In the genomic region with DNA sequence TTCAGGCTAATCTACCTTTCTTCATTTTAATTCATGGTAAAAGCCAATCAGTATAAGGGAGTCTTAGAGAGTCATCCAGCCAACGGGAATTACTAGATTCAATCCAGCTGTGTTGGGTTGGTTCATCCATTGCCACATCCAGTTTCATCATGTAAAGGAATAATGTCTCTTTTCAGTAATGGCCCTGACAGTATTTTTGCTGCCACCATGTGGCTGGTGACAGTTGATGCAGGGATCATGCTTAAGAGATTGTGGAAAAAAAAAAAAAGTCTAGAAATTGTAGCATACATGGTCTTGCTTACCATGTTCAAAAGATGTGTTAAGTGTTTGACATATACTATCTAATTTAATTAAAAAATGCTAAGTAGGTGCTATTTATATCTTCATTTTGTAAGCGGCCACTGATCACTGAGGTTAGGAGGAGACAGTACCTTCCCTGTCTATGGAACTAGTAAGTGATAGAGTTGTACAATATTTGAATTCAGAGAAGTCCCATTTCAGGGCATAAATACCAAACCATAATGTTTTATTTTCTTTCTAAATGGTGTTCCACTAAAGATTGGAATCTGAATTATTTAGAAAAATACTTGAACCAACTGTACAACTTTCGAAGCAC, we compare ENCODE assay signal across 8 cellular contexts.
DNase-seq lines count a peak whose midpoint lies in the region; ATAC-seq and TF ChIP-seq lines count a peak whose summit lies in the region.

No MANE protein-coding gene starts in this region.

- H3K4me3 ChIP-seq in SK-N-SH (ENCODE audit: low read depth in 2 of 2, low read length in 1 of 2) (no peak overlapping the region), tibial nerve (no peak overlapping the region)

- H3K9me3 ChIP-seq in SK-N-SH = no peaks in the 10 kb centered on the region
- no peaks in the 10 kb centered on the region for H3K9me3 ChIP-seq in tibial nerve

- H3K9me2 ChIP-seq in SK-N-SH = no peaks in the 10 kb centered on the region

- CTCF ChIA-PET in SK-N-SH (lab: Yijun Ruan, JAX) = interaction anchor here (0.7 to 1.7 kb wide), 3 partner anchors 109 to 1073 kb away, joined by 3 to 7 read pairs (median 3); no protein-coding TSS in a partner anchor

- 6% methylated on average over 3 of the region's 3 CpGs for WGBS in SK-N-SH (ENCODE audit: low lambda C conversion rate)
- 55 to 62% methylated on average over 3 of the region's 3 CpGs for WGBS in tibial nerve, 2 donors

- TF ChIP-seq EP300 in SK-N-SH (IDR thresholded peaks at IDR 0.05; ENCODE audit: borderline replicate concordance in 1 of 2, low read depth in 1 of 2, low read length in 1 of 2) = no peak
- no peak for TF ChIP-seq EP300 in tibial nerve (IDR thresholded peaks at IDR 0.05)

- no peaks in the 10 kb centered on the region for H3K79me2 ChIP-seq in SK-N-SH (ENCODE audit: insufficient read depth)

- H3K36me3 ChIP-seq in SK-N-SH (replicated peaks in 1 of 2; ENCODE audit: control insufficient read depth in 1 of 2, insufficient read depth in 2 of 2, low read length in 1 of 2) = no peaks in the 10 kb centered on the region
- H3K36me3 ChIP-seq in tibial nerve = no peaks in the 10 kb centered on the region

- H3K4me2 ChIP-seq in SK-N-SH = no peak overlapping the region

- no peaks in the 10 kb centered on the region for H3F3A ChIP-seq in SK-N-SH (replicated peaks; ENCODE audit: insufficient read depth)

- TF ChIP-seq CTCF in SK-N-SH (IDR thresholded peaks at IDR 0.05) (peak; percentile 78), tibial nerve (IDR thresholded peaks at IDR 0.05) (peak; percentile 26 to 59 (median 35))

- no peaks in the 10 kb centered on the region for H3K27me3 ChIP-seq in SK-N-SH (ENCODE audit: insufficient read depth)
- H3K27me3 ChIP-seq in tibial nerve = no peaks in the 10 kb centered on the region

- in situ Hi-C loops in KBM-7 (cut with MboI; ENCODE audit: low pct_unique_long_range_greater_than_20kb, low sequenced_read_pairs) = no loop called here

- DNase-seq in NCI-H510A treated with DMSO at 0.1 percent for 48 hours (lab: John Stamatoyannopoulos, UW) (peak; percentile 25), NCI-H510A (lab: John Stamatoyannopoulos, UW) (no peak), KBM-7 (peak; percentile 58), SK-N-SH (peak; percentile 29), germinal center (ENCODE audit: low spot score) (peak; percentile 7), tibial nerve (ENCODE audit: low spot score in 2 of 2) (no peak)

- TF ChIP-seq POLR2A in tibial nerve (IDR thresholded peaks at IDR 0.05) = no peak

- H3K4me1 ChIP-seq in SK-N-SH (ENCODE audit: control insufficient read depth in 1 of 2, insufficient read depth in 2 of 2, low read depth in 1 of 2, low read length in 1 of 2) (no peaks in the 10 kb centered on the region), tibial nerve (peaks cover 0 to 11% (median 0%) of the 10 kb centered on the region in 4 donors)

- no peak overlapping the region for H2AFZ ChIP-seq in SK-N-SH (ENCODE audit: low read depth)

- no peaks in the 10 kb centered on the region for H4K20me1 ChIP-seq in SK-N-SH (ENCODE audit: insufficient read depth)

- ATAC-seq in GM21723 (IDR thresholded peaks at IDR 0.05; ENCODE audit: unreplicated experiment) (peak; percentile 80), HG02840 (IDR thresholded peaks at IDR 0.05; ENCODE audit: low FRiP score, unreplicated experiment) (no peak)

- no peak overlapping the region for H3K9ac ChIP-seq in SK-N-SH

- POLR2A ChIA-PET in SK-N-SH (lab: Yijun Ruan, JAX) = no interaction called here

- TF ChIP-seq RAD21 in SK-N-SH (IDR thresholded peaks at IDR 0.05; ENCODE audit: low read length) = peak; percentile 66

- H3K27ac ChIP-seq in SK-N-SH (ENCODE audit: low read depth in 2 of 2, low read length in 1 of 2) (no peak overlapping the region), tibial nerve (no peak overlapping the region)

TF ChIP-seq in SK-N-SH, 30 proteins besides CTCF, POLR2A, EP300 and RAD21:
- peak; percentile 49 for TF ChIP-seq SMC3 (IDR thresholded peaks at IDR 0.05; ENCODE audit: low read depth, low read length)
- no peak for TF ChIP-seq POLR2AphosphoS5 (IDR thresholded peaks at IDR 0.05; ENCODE audit: low read depth, low read length)

Comparison
In these comparisons a context has a peak if more than half of its experiments do, and no peak if none do; other contexts are left out.
1. DNase-seq: peak in NCI-H510A treated with DMSO at 0.1 percent for 48 hours (single experiment), KBM-7 (single experiment), SK-N-SH (single experiment) and germinal center (single experiment); none in NCI-H510A (single experiment) and tibial nerve (0 of 2).